9 cellular contexts compared by ENCODE assay signal in genomic region chr12:108134744-108135143, GRCh38. TPM values are rescaled to one million over a fixed set of nuclear protein-coding genes. Genes with fewer than 3 reads are reported as not detected.
"Had no signal": no experiment of that assay in that cellular context is flagged by ENCODE, and none has a peak within 500 bp of the region (broad histone marks: within the 10 kb centered on the region; RNA-seq: fewer than 3 reads in every experiment).

No MANE protein-coding gene starts in this region.

- H2AFZ ChIP-seq: GM23248 had no signal

- DNase-seq: GM23248, GOT3, H7, IMR-90, KBM-7 had no signal

- H3K36me3 ChIP-seq: HAP-1 had no signal

- H3K27ac ChIP-seq: GM23248, HL-60 had no signal

- H3K4me3 ChIP-seq: GM23248, HAP-1 had no signal

- ATAC-seq: HCT116 had no signal

- H3K9ac ChIP-seq: GM23248 had no signal

- H3K4me1 ChIP-seq: HAP-1 had no signal

- H3K9me3 ChIP-seq: HAP-1 had no signal

RNA-seq across cellular contexts. Expression of gene WSCD2, which starts 5.7 kb away (rescaled TPM):
- total RNA-seq: GM23248, HT1080, IMR-90 had no signal
- polyA plus RNA-seq: GM23248, IMR-90 had no signal
